ENCODE assay signal across 8 cellular contexts in the genomic region with DNA sequence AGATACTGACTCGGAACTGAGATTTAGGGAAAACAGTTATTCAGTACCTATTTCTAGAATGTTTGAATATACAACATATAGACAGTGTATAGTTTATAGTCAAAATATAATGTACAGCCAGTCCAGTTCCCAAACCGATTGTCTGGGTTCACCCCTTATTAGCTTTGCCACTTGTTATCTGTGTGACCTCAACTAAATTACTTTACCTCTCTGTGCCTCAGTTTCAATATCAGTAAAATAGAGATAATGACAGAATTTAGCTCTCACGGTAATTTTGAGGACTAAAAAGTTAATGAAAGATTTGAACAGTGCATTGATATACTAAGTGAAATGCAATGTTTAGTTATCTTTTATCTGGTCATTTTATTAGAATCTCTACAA. TPM values are rescaled to one million over a fixed set of nuclear protein-coding genes. Genes with fewer than 3 reads are reported as not detected.
A peak's percentile ranks its signal among the peaks of the same experiment; 100 is the strongest.
DNase-seq lines count a peak whose midpoint lies in the region; ATAC-seq and TF ChIP-seq lines count a peak whose summit lies in the region.

No MANE protein-coding gene starts in this region.

- H3K4me2 ChIP-seq in KMS-11: peak overlapping the region; percentile 79

- no peaks in the 10 kb centered on the region for H3K9me3 ChIP-seq in AG04450 (ENCODE audit: control insufficient read depth, insufficient read depth, low read length)

- H3K9me3 Mint-ChIP-seq in chondrocyte (ENCODE audit: low read depth) (no peaks in the 10 kb centered on the region), natural killer cell (no peaks in the 10 kb centered on the region)

- CTCF ChIA-PET in AG04450 (lab: Charles Lee): no interaction called here

- POLR2A ChIA-PET in AG04450 (lab: Yijun Ruan, JAX): interaction anchor here (1.7 kb wide), 1 partner anchor 14 kb away, joined by 6 read pairs; a partner anchor contains a TSS

- H3K27ac ChIP-seq in AG04450 (ENCODE audit: low read depth, low read length): no peak overlapping the region
- H3K27ac ChIP-seq in KMS-11: no peak overlapping the region; the same call in 1 of the 2 replicates

- H3K4me3 ChIP-seq in AG04450 (ENCODE audit: low read depth, low read length): peak overlapping the region; percentile 98; the same call in 1 of the 2 replicates
- H3K4me3 ChIP-seq in KMS-11 (IDR thresholded peaks at IDR 0.05; ENCODE audit: insufficient read depth, low read depth, low read length): peak overlapping the region; percentile 32

- DNase-seq in AG04450 (ENCODE audit: low read depth, low spot score) (no peak), chondrocyte (ENCODE audit: low spot score) (no peak), natural killer cell (no peak), retina (no peak), NCI-H345 treated with DMSO at 0.1 percent for 48 hours (lab: John Stamatoyannopoulos, UW; ENCODE audit: unreplicated experiment) (no peak)
- DNase-seq in stimulated activated CD4-positive, alpha-beta T cell treated with anti-CD3 and anti-CD28 coated beads, Interleukin-2, amount 100 ng/mL, for 24 hours: no peak

- TF ChIP-seq CTCF in AG04450 (IDR thresholded peaks at IDR 0.05; ENCODE audit: low read depth, low read length) (no peak), KMS-11 (conservative IDR thresholded peaks at IDR 0.05; ENCODE audit: low read depth, low read length) (no peak), chondrocyte (IDR thresholded peaks at IDR 0.05) (no peak), natural killer cell (IDR thresholded peaks at IDR 0.05) (no peak)

- peaks cover 42% of the 10 kb centered on the region for H3K79me2 ChIP-seq in KMS-11 (ENCODE audit: insufficient read depth, low read depth)

- no peak overlapping the region for H3K9ac ChIP-seq in KMS-11

- intact Hi-C loops in natural killer cell (cut with micrococcal nuclease): loop anchor here (2.0 kb wide), 1 partner anchor 50 kb away; a partner anchor contains a TSS

- H3K4me1 Mint-ChIP-seq in chondrocyte (ENCODE audit: low read depth) (peaks cover 38% of the 10 kb centered on the region), natural killer cell (peaks cover 35 to 42% of the 10 kb centered on the region in 2 donors)

- peak overlapping the region; percentile 67 for H2AFZ ChIP-seq in KMS-11 (ENCODE audit: low read depth)

- H3K27me3 Mint-ChIP-seq in chondrocyte (ENCODE audit: low read depth) (no peaks in the 10 kb centered on the region), natural killer cell (ENCODE audit: low read depth in 2 of 2) (peaks cover 0 to 4% of the 10 kb centered on the region in 2 donors)

- peaks cover 8% of the 10 kb centered on the region; the same call in 1 of the 2 replicates for H3K36me3 ChIP-seq in KMS-11 (ENCODE audit: insufficient read depth)

- peaks cover 3% of the 10 kb centered on the region for H3K27me3 ChIP-seq in AG04450 (ENCODE audit: control insufficient read depth, insufficient read depth, low read length)
- no peaks in the 10 kb centered on the region for H3K27me3 ChIP-seq in KMS-11 (ENCODE audit: insufficient read depth, low read depth)

- ATAC-seq in natural killer cell (no peak), GM21390 (IDR thresholded peaks at IDR 0.05; ENCODE audit: unreplicated experiment) (no peak)

- peaks cover 2% of the 10 kb centered on the region for H3K36me3 Mint-ChIP-seq in chondrocyte (ENCODE audit: low read depth)
- no peaks in the 10 kb centered on the region for H3K36me3 Mint-ChIP-seq in natural killer cell

- peaks cover 10% of the 10 kb centered on the region; the same call in 1 of the 2 replicates for H4K20me1 ChIP-seq in KMS-11 (ENCODE audit: insufficient read depth)

- H3K27ac Mint-ChIP-seq in chondrocyte (ENCODE audit: unreplicated experiment): peak overlapping the region; percentile 84
- peak overlapping the region; percentile 86 to 91 for H3K27ac Mint-ChIP-seq in natural killer cell

- peaks cover 33% of the 10 kb centered on the region for H3K4me1 ChIP-seq in KMS-11 (ENCODE audit: low read depth, poor library complexity, severe bottlenecking)

- H3K4me3 Mint-ChIP-seq in chondrocyte (ENCODE audit: unreplicated experiment) (peak overlapping the region; percentile 99), natural killer cell (peak overlapping the region; percentile 98)

RNA-seq across cellular contexts. Expression of a gene that starts 0.8 kb away (rescaled TPM):
- 36.2 and 48.2 TPM in 2 replicates for polyA plus RNA-seq in AG04450 (2011; rRNA removed)
- polyA minus RNA-seq in AG04450 (2011; rRNA and poly(A)+ RNA removed): 26.5 and 39.0 TPM in 2 replicates
- total RNA-seq in chondrocyte: 50.3 to 51.5 TPM (median 51.4 TPM) in 3 replicates
- 100 to 1,000 TPM; 164 to 233 (median 182) TPM for total RNA-seq in natural killer cell

RNA-seq across cellular contexts. Expression of a gene that starts 51.0 kb away (rescaled TPM):
- 16.3 and 18.1 TPM in 2 replicates for polyA plus RNA-seq in AG04450 (2011; rRNA removed)
- polyA minus RNA-seq in AG04450 (2011; rRNA and poly(A)+ RNA removed): 11.4 and 18.6 TPM in 2 replicates
- total RNA-seq in chondrocyte (22.5 to 26.8 TPM (median 24.6 TPM) in 3 replicates), natural killer cell (10 to 100 TPM; 71.1 to 84.4 (median 77.2) TPM)
